Comparison of ENCODE assay signal across 10 cellular contexts in genomic region chr10:72309290-72310240, GRCh38. TPM values are rescaled to one million over a fixed set of nuclear protein-coding genes. Genes with fewer than 3 reads are reported as not detected.
DNase-seq lines count a peak whose midpoint lies in the region; ATAC-seq and TF ChIP-seq lines count a peak whose summit lies in the region.
"Had no signal": no experiment of that assay in that cellular context is flagged by ENCODE, and none has a peak within 500 bp of the region (broad histone marks: within the 10 kb centered on the region; RNA-seq: fewer than 3 reads in every experiment).

No MANE protein-coding gene starts in this region.

- H3K4me1 Mint-ChIP-seq in activated T-helper 1 cell treated with anti-CD3 and anti-CD28 coated beads, Interleukin-12 subunit alpha, Interleukin-12 subunit beta, Interleukin-2, Interleukin-4 antibody, amounts not matched to agents 30 ng/mL and 10 ng/mL and 1 ng/mL, durations not matched to agents 14 hours and 24 hours and 36 hours (ENCODE audit: low read depth), result peaks cover 52% of the 10 kb centered on the region

- POLR2A ChIA-PET in HEK293 (lab: Yijun Ruan, JAX), result interaction anchor here (1.1 to 2.2 kb wide), 4 partner anchors 11 to 36 kb away, joined by 3 to 13 read pairs (median 8); partner anchors contain the start of gene DDIT4

- H3K9ac ChIP-seq in skeletal muscle satellite cell (ENCODE audit: low read depth, low read length), result peak overlapping the region; percentile 7

- peak overlapping the region; percentile 85 for H3K27ac Mint-ChIP-seq in activated T-helper 1 cell treated with anti-CD3 and anti-CD28 coated beads, Interleukin-12 subunit alpha, Interleukin-12 subunit beta, Interleukin-2, Interleukin-4 antibody, amounts not matched to agents 30 ng/mL and 10 ng/mL and 1 ng/mL, durations not matched to agents 14 hours and 24 hours and 36 hours

- no peaks in the 10 kb centered on the region for H3K36me3 ChIP-seq in HEK293 (ENCODE audit: control insufficient read depth in 2 of 2, insufficient read depth in 1 of 2, low read length in 2 of 2)
- H3K36me3 ChIP-seq in left ventricle myocardium inferior, result no peaks in the 10 kb centered on the region
- H3K36me3 ChIP-seq in skeletal muscle satellite cell (ENCODE audit: insufficient read depth, low read length), result no peaks in the 10 kb centered on the region
- H3K36me3 ChIP-seq in HAP-1 (replicated peaks), result no peaks in the 10 kb centered on the region

- H3K9me3 Mint-ChIP-seq in activated T-helper 1 cell treated with anti-CD3 and anti-CD28 coated beads, Interleukin-12 subunit alpha, Interleukin-12 subunit beta, Interleukin-2, Interleukin-4 antibody, amounts not matched to agents 30 ng/mL and 10 ng/mL and 1 ng/mL, durations not matched to agents 14 hours and 24 hours and 36 hours, result no peaks in the 10 kb centered on the region

- CTCF ChIA-PET in HEK293 (lab: Yijun Ruan, JAX), result interaction anchor here (0.8 to 1.1 kb wide), 2 partner anchors 9 to 11 kb away, joined by 3 to 4 read pairs; no protein-coding TSS in a partner anchor

- H3K4me1 ChIP-seq in HEK293 (ENCODE audit: control insufficient read depth, insufficient read depth, low read length) (no peaks in the 10 kb centered on the region), left ventricle myocardium inferior (peaks cover 67% of the 10 kb centered on the region), skeletal muscle satellite cell (ENCODE audit: control insufficient read depth, insufficient read depth, low read length) (peaks cover 30% of the 10 kb centered on the region), HAP-1 (no peaks in the 10 kb centered on the region)

- H3K4me3 ChIP-seq in HEK293 (ENCODE audit: low read depth, low read length), result no peak overlapping the region
- no peak overlapping the region for H3K4me3 ChIP-seq in left ventricle myocardium inferior
- H3K4me3 ChIP-seq in skeletal muscle satellite cell (ENCODE audit: low read length), result no peak overlapping the region
- H3K4me3 ChIP-seq in HAP-1, result no peak overlapping the region

- intact Hi-C loops in activated T-helper 1 cell treated with anti-CD3 and anti-CD28 coated beads, Interleukin-12 subunit alpha, Interleukin-12 subunit beta, Interleukin-2, Interleukin-4 antibody, amounts not matched to agents 30 ng/mL and 10 ng/mL and 1 ng/mL, durations not matched to agents 14 hours and 24 hours and 36 hours (cut with micrococcal nuclease), result no loop called here
- intact Hi-C loops in left ventricle myocardium inferior (cut with micrococcal nuclease), result no loop called here

- H3K27me3 Mint-ChIP-seq in activated T-helper 1 cell treated with anti-CD3 and anti-CD28 coated beads, Interleukin-12 subunit alpha, Interleukin-12 subunit beta, Interleukin-2, Interleukin-4 antibody, amounts not matched to agents 30 ng/mL and 10 ng/mL and 1 ng/mL, durations not matched to agents 14 hours and 24 hours and 36 hours (ENCODE audit: insufficient read depth), result no peaks in the 10 kb centered on the region

- H3K9me3 ChIP-seq in HEK293 (ENCODE audit: control insufficient read depth, insufficient read depth, low read depth, low read length) (no peaks in the 10 kb centered on the region), left ventricle myocardium inferior (replicated peaks) (no peaks in the 10 kb centered on the region), skeletal muscle satellite cell (replicated peaks; ENCODE audit: low read length) (no peaks in the 10 kb centered on the region), HAP-1 (no peaks in the 10 kb centered on the region)

- TF ChIP-seq CTCF in HEK293 (tag by site-specific recombination; IDR thresholded peaks at IDR 0.05), result no peak
- TF ChIP-seq CTCF in left ventricle myocardium inferior (IDR thresholded peaks at IDR 0.05; ENCODE audit: borderline replicate concordance), result no peak

- H3K36me3 Mint-ChIP-seq in activated T-helper 1 cell treated with anti-CD3 and anti-CD28 coated beads, Interleukin-12 subunit alpha, Interleukin-12 subunit beta, Interleukin-2, Interleukin-4 antibody, amounts not matched to agents 30 ng/mL and 10 ng/mL and 1 ng/mL, durations not matched to agents 14 hours and 24 hours and 36 hours (ENCODE audit: low read depth), result no peaks in the 10 kb centered on the region

- ATAC-seq in HG02798 (IDR thresholded peaks at IDR 0.05; ENCODE audit: poor library complexity, unreplicated experiment), result no peak
- no peak for ATAC-seq in HG03159 (IDR thresholded peaks at IDR 0.05; ENCODE audit: unreplicated experiment)
- ATAC-seq in HG02623 (IDR thresholded peaks at IDR 0.05; ENCODE audit: unreplicated experiment), result no peak

- H3K4me3 Mint-ChIP-seq in activated T-helper 1 cell treated with anti-CD3 and anti-CD28 coated beads, Interleukin-12 subunit alpha, Interleukin-12 subunit beta, Interleukin-2, Interleukin-4 antibody, amounts not matched to agents 30 ng/mL and 10 ng/mL and 1 ng/mL, durations not matched to agents 14 hours and 24 hours and 36 hours, result peak overlapping the region; percentile 34

- DNase-seq in activated T-helper 1 cell treated with anti-CD3 and anti-CD28 coated beads, Interleukin-12 subunit alpha, Interleukin-12 subunit beta, Interleukin-2, Interleukin-4 antibody, amounts not matched to agents 30 ng/mL and 10 ng/mL and 1 ng/mL, durations not matched to agents 14 hours and 24 hours and 36 hours (ENCODE audit: low spot score), result no peak
- DNase-seq in left ventricle myocardium inferior, result peak; percentile 70
- DNase-seq in HAP-1 (ENCODE audit: low spot score in 2 of 2), result no peak
- DNase-seq: NCI-H524; stimulated activated CD4-positive, alpha-beta T cell treated with anti-CD3 and anti-CD28 coated beads, Interleukin-4, amount 100 ng/mL, for 4 hours had no signal

- no peak overlapping the region for H3K27ac ChIP-seq in HEK293 (ENCODE audit: extremely low read depth, low read depth, low read length)
- peak overlapping the region; percentile 80 for H3K27ac ChIP-seq in left ventricle myocardium inferior (replicated peaks)

- H3K27me3 ChIP-seq in left ventricle myocardium inferior (ENCODE audit: low read depth) (no peaks in the 10 kb centered on the region), skeletal muscle satellite cell (ENCODE audit: control insufficient read depth, insufficient read depth, low read length) (no peaks in the 10 kb centered on the region), HAP-1 (ENCODE audit: low read depth) (no peaks in the 10 kb centered on the region)

- H3K4me2 ChIP-seq in skeletal muscle satellite cell (ENCODE audit: low read length), result peak overlapping the region; percentile 23

- in situ Hi-C loops in HAP-1 (cut with MboI; ENCODE audit: low sequenced_read_pairs), result no loop called here

TF ChIP-seq in HEK293, 187 proteins besides CTCF, POLR2A, EP300 and RAD21 (continues in another document):
- TF ChIP-seq ZNF654 (tag by site-specific recombination; IDR thresholded peaks at IDR 0.05; ENCODE audit: low read depth) (no peak), ZNF146 (tag by site-specific recombination; IDR thresholded peaks at IDR 0.05) (no peak), ZNF776 (tag by site-specific recombination; IDR thresholded peaks at IDR 0.05; ENCODE audit: borderline replicate concordance) (no peak), SP3 (tag by site-specific recombination; IDR thresholded peaks at IDR 0.05) (no peak), ZNF843 (tag by site-specific recombination; IDR thresholded peaks at IDR 0.05) (no peak), ZBTB6 (tag by site-specific recombination; IDR thresholded peaks at IDR 0.05) (no peak), PATZ1 (tag by site-specific recombination; IDR thresholded peaks at IDR 0.05) (0 out of 2 replicates have a peak, but pooled peaks have one; percentile 44), ZNF704 (tag by site-specific recombination; IDR thresholded peaks at IDR 0.05) (no peak)

RNA-seq across cellular contexts. Expression of gene DDIT4, which starts 35.8 kb away (rescaled TPM):
- total RNA-seq in activated T-helper 1 cell treated with anti-CD3 and anti-CD28 coated beads, Interleukin-12 subunit alpha, Interleukin-12 subunit beta, Interleukin-2, Interleukin-4 antibody, amounts not matched to agents 30 ng/mL and 10 ng/mL and 1 ng/mL, durations not matched to agents 14 hours and 24 hours and 36 hours, result 178 and 183 TPM in 2 replicates
- total RNA-seq in left ventricle myocardium inferior, result 66.3 TPM
- total RNA-seq in skeletal muscle satellite cell (2012; rRNA removed), result 391 and 412 TPM in 2 replicates

RNA-seq across cellular contexts. Expression of gene DNAJB12, which starts 45.2 kb away (rescaled TPM):
- 32.4 and 38.0 TPM in 2 replicates for total RNA-seq in activated T-helper 1 cell treated with anti-CD3 and anti-CD28 coated beads, Interleukin-12 subunit alpha, Interleukin-12 subunit beta, Interleukin-2, Interleukin-4 antibody, amounts not matched to agents 30 ng/mL and 10 ng/mL and 1 ng/mL, durations not matched to agents 14 hours and 24 hours and 36 hours
- 25.6 TPM for total RNA-seq in left ventricle myocardium inferior
- total RNA-seq in skeletal muscle satellite cell (2012; rRNA removed), result 24.1 and 25.6 TPM in 2 replicates
